Comparison of ENCODE assay signal across 8 cellular contexts in the genomic region with DNA sequence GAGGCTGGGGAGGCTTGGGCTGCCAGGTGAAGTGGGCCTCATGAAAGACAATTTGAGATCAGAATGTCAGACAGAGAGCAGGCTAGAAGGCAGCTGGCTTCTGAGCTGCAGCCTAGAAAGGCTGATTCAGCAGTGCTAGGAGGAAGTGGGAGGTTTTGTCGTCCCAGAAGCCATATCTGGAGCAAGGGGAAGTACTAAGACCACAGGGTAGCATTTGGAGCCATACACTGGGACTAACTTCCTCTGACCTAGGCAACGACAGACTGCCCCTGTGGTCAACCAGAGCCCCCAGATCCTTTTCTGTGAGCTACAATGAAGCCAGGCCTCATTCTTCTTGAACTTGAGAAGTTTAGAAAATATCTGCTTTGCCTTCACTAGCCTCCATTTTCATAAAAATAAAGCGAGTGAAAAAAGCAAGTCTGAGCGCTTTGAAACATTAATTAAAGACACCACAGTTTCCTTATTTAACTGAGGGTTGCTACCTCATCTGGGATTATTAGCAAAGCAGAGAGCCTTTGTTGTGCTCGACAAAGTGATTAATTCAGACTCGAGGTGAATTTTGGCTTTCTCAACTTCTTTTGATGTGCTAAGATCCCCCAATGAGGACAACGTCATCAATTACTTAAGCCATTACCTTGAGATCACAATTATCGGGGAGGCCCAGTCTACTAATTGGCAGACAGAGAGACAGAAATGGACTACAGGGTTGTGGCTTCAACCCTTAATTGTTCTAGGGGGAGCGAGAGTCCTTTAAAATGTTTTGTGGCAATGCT. TPM values are rescaled to one million over a fixed set of nuclear protein-coding genes. Genes with fewer than 3 reads are reported as not detected.
DNase-seq lines count a peak whose midpoint lies in the region; ATAC-seq and TF ChIP-seq lines count a peak whose summit lies in the region.

No MANE protein-coding gene starts in this region.

- H3K4me3 Mint-ChIP-seq in nephron progenitor cell = no peak overlapping the region

- peak overlapping the region; percentile 80 for H3K27ac Mint-ChIP-seq in nephron progenitor cell

- 73 to 80% (median 76%) methylated on average over 8 to 9 of the region's 9 CpGs for whole genome bisulfite sequencing in adrenal gland, 4 donors

- DNase-seq in CD1c-positive myeloid dendritic cell (ENCODE audit: extremely low spot score) (peak; percentile 89), adrenal gland (peak in 5 of 7 donors; percentile 27 to 44 (median 33)), nephron progenitor cell (no peak), T1000 (lab: John Stamatoyannopoulos, UW) (no peak), NCI-H226 (no peak)

- TF ChIP-seq CTCF in adrenal gland (IDR thresholded peaks at IDR 0.05) (no peak), nephron progenitor cell (IDR thresholded peaks at IDR 0.05) (no peak)

- H3K27me3 ChIP-seq in adrenal gland = no peaks in the 10 kb centered on the region

- H3K9me3 ChIP-seq in adrenal gland (replicated peaks in 1 of 3) = no peaks in the 10 kb centered on the region

- H3K27me3 Mint-ChIP-seq in nephron progenitor cell (ENCODE audit: low read depth, poor library complexity) = peaks cover 7% of the 10 kb centered on the region

- H3K27ac ChIP-seq in adrenal gland = peak overlapping the region in 2 of 5 donors; percentile 31 to 82

- ATAC-seq in GM19455 (IDR thresholded peaks at IDR 0.05; ENCODE audit: unreplicated experiment) = peak; percentile 87
- ATAC-seq in HG03565 (IDR thresholded peaks at IDR 0.05; ENCODE audit: unreplicated experiment) = peak; percentile 67
- ATAC-seq in SK-N-SH treated with all-trans-retinoic acid at 6 μM for 48 hours = no peak

- H3K36me3 ChIP-seq in adrenal gland (replicated peaks in 1 of 2) = no peaks in the 10 kb centered on the region

- intact Hi-C loops in adrenal gland (cut with DNase I) = no loop called here

- H3K4me1 Mint-ChIP-seq in nephron progenitor cell = peaks cover 22% of the 10 kb centered on the region

- no peak for TF ChIP-seq POLR2A in adrenal gland (IDR thresholded peaks at IDR 0.05)

- H3K4me1 ChIP-seq in adrenal gland (replicated peaks in 1 of 2) = peaks cover 3 to 6% of the 10 kb centered on the region in 2 donors

- H3K36me3 Mint-ChIP-seq in nephron progenitor cell (ENCODE audit: low read depth) = no peaks in the 10 kb centered on the region

- H3K4me3 ChIP-seq in adrenal gland = no peak overlapping the region

- peaks cover 5% of the 10 kb centered on the region for H3K9me3 Mint-ChIP-seq in nephron progenitor cell

TF ChIP-seq in SK-N-SH treated with all-trans-retinoic acid at 6 μM for 48 hours, 23 proteins besides CTCF, POLR2A, EP300 and RAD21:
- TF ChIP-seq ZFP30 (CRISPR knock-in tag; IDR thresholded peaks at IDR 0.05) (no peak), RARB (CRISPR knock-in tag; IDR thresholded peaks at IDR 0.05) (no peak), ZC3H10 (CRISPR knock-in tag; IDR thresholded peaks at IDR 0.05) (no peak), SNAI2 (CRISPR knock-in tag; IDR thresholded peaks at IDR 0.05) (no peak), ZNF70 (CRISPR knock-in tag; IDR thresholded peaks at IDR 0.05) (no peak), TOX (CRISPR knock-in tag; IDR thresholded peaks at IDR 0.05; ENCODE audit: borderline replicate concordance) (no peak), ZFP3 (CRISPR knock-in tag; IDR thresholded peaks at IDR 0.05) (no peak), CSDC2 (CRISPR knock-in tag; IDR thresholded peaks at IDR 0.05) (no peak), ESRRG (CRISPR knock-in tag; IDR thresholded peaks at IDR 0.05) (no peak), BACH2 (CRISPR knock-in tag; IDR thresholded peaks at IDR 0.05; ENCODE audit: borderline replicate concordance) (no peak), ARNTL (CRISPR knock-in tag; IDR thresholded peaks at IDR 0.05; ENCODE audit: borderline replicate concordance, low read depth) (no peak), OSR1 (CRISPR knock-in tag; IDR thresholded peaks at IDR 0.05) (no peak), ZNF8 (CRISPR knock-in tag; IDR thresholded peaks at IDR 0.05) (no peak)
TF ChIP-seq in SK-N-SH treated with all-trans-retinoic acid at 6 μM for 48 hours: peak in this region for 0.

RNA-seq across cellular contexts. Expression of a gene that starts 26.6 kb away (rescaled TPM):
- 10 to 100 TPM; 15.3 to 87.0 (median 32.3) TPM for total RNA-seq in adrenal gland
- polyA plus RNA-seq in adrenal gland = 10 to 100 TPM in 2 of 3 donors, 1 to 10 TPM in 1; 9.0 to 12.8 (median 10.5) TPM

Comparison
In these comparisons a context has a peak if more than half of its experiments do, and no peak if none do; other contexts are left out.
1. DNase-seq: peak in CD1c-positive myeloid dendritic cell (single experiment) and adrenal gland (5 of 7); none in nephron progenitor cell (single experiment), T1000 (single experiment) and NCI-H226 (single experiment).